1 cellular context compared by ENCODE assay signal in the genomic region with DNA sequence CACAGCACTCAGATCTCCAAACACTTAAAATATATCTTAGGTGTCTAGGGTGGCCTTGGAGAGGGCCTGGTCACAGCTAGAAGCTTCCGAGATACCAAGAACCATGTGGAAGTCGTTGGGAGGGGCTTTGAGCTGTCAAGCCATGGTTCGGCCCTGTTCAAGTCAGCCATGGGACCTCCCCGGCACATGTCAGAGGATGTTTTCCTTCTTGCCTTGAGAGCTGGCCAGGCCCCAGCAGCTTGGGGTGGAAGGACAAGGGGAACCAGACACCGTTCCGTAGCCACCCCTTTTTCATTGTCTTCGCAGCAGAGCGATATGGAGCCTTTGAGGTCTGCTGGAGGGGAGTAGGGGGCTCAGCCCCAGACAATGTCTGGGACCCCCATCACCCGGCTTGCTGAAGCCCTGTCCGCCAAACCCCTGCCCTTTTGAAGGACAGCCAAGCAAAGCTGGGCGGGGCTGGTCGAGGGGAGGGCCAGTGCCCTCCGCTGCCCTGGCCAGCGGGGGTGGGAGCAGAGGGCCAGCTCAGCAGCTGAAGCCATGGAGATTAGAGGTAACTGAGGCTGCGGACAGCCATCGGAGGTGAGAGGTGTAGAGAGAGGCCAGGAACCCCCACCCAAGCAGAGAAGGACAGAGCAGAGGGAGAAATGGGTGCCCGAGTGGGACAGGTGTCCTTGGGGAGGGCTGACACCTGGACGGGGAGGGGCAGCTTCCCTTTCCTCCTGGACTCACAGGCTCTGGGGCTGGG.
TF ChIP-seq lines count a peak whose summit lies in the region.

No MANE protein-coding gene starts in this region.

TF ChIP-seq in H1, 55 proteins besides CTCF, POLR2A, EP300 and RAD21:
- TF ChIP-seq, protein P1, sequence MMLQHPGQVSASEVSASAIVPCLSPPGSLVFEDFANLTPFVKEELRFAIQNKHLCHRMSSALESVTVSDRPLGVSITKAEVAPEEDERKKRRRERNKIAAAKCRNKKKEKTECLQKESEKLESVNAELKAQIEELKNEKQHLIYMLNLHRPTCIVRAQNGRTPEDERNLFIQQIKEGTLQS (IDR thresholded peaks at IDR 0.05; ENCODE audit: insufficient read depth, low read depth, low read length), result no peak
- TF ChIP-seq, protein P2, sequence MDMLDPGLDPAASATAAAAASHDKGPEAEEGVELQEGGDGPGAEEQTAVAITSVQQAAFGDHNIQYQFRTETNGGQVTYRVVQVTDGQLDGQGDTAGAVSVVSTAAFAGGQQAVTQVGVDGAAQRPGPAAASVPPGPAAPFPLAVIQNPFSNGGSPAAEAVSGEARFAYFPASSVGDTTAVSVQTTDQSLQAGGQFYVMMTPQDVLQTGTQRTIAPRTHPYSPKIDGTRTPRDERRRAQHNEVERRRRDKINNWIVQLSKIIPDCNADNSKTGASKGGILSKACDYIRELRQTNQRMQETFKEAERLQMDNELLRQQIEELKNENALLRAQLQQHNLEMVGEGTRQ (IDR thresholded peaks at IDR 0.05; ENCODE audit: low read length), result no peak
- TF ChIP-seq BCL11A (IDR thresholded peaks at IDR 0.05; ENCODE audit: low read depth in 2 of 2, low read length in 2 of 2), result no peak
